8 cellular contexts compared by ENCODE assay signal in genomic region chr1:43349594-43350306, GRCh38. TPM values are rescaled to one million over a fixed set of nuclear protein-coding genes. Genes with fewer than 3 reads are reported as not detected.
DNase-seq lines count a peak whose midpoint lies in the region; ATAC-seq and TF ChIP-seq lines count a peak whose summit lies in the region.

No MANE protein-coding gene starts in this region.

- WGBS in esophagus squamous epithelium, 2 donors = 31 to 41% methylated on average over 11 of the region's 11 CpGs

- H3K9me3 ChIP-seq in esophagus squamous epithelium (no peaks in the 10 kb centered on the region), osteoblast (ENCODE audit: low read depth, low read length) (no peaks in the 10 kb centered on the region)

- no peaks in the 10 kb centered on the region for H3K27me3 ChIP-seq in esophagus squamous epithelium
- H3K27me3 ChIP-seq in osteoblast (ENCODE audit: insufficient read depth, low read length) = peaks cover 18% of the 10 kb centered on the region

- intact Hi-C loops in esophagus squamous epithelium (cut with DNase I) = no loop called here

- peak overlapping the region; percentile 87 for H3K4me2 ChIP-seq in osteoblast (ENCODE audit: insufficient read depth, low read length)

- DNase-seq in EL = peak; percentile 56
- no peak for DNase-seq in esophagus squamous epithelium (lab: John Stamatoyannopoulos, UW)
- peak; percentile 90 for DNase-seq in osteoblast (ENCODE audit: insufficient read length, low spot score, missing footprints)
- DNase-seq in T1000 (lab: John Stamatoyannopoulos, UW) = no peak
- DNase-seq in dermis blood vessel endothelial cell = no peak
- DNase-seq in GM19240 (ENCODE audit: insufficient read length, low spot score) = no peak

- peak overlapping the region; percentile 92 for H2AFZ ChIP-seq in osteoblast (ENCODE audit: low read length)

- TF ChIP-seq CTCF in esophagus squamous epithelium (IDR thresholded peaks at IDR 0.05) (no peak), osteoblast (IDR thresholded peaks at IDR 0.05; ENCODE audit: extremely low read depth, low read depth, low read length) (no peak)

- H3K79me2 ChIP-seq in osteoblast (ENCODE audit: insufficient read depth, low read length) = no peaks in the 10 kb centered on the region

- H3K4me3 ChIP-seq in esophagus squamous epithelium = peak overlapping the region; percentile 37 to 75 (median 58)
- peak overlapping the region; percentile 75 for H3K4me3 ChIP-seq in osteoblast (ENCODE audit: insufficient read depth, low read length)

- ATAC-seq in SK-N-SH treated with all-trans-retinoic acid at 6 μM for 48 hours (peak; percentile 10; the same call in 2 of the 3 replicates), HG03342 (IDR thresholded peaks at IDR 0.05; ENCODE audit: unreplicated experiment) (no peak)

- H3K27ac ChIP-seq in esophagus squamous epithelium = peak overlapping the region; percentile 93 to 98 (median 96)
- H3K27ac ChIP-seq in osteoblast (ENCODE audit: low read depth, low read length) = no peak overlapping the region

- H4K20me1 ChIP-seq in osteoblast (ENCODE audit: insufficient read depth, low read length) = no peaks in the 10 kb centered on the region

- H3K36me3 ChIP-seq in esophagus squamous epithelium = no peaks in the 10 kb centered on the region
- H3K36me3 ChIP-seq in osteoblast (ENCODE audit: insufficient read depth, low read length) = no peaks in the 10 kb centered on the region

- TF ChIP-seq POLR2A in esophagus squamous epithelium (IDR thresholded peaks at IDR 0.05) = no peak

- H3K4me1 ChIP-seq in esophagus squamous epithelium = peaks cover 0 to 39% (median 13%) of the 10 kb centered on the region in 3 donors
- H3K4me1 ChIP-seq in osteoblast (ENCODE audit: insufficient read depth, low read length) = peaks cover 22% of the 10 kb centered on the region

TF ChIP-seq in SK-N-SH treated with all-trans-retinoic acid at 6 μM for 48 hours, 23 proteins besides CTCF, POLR2A, EP300 and RAD21:
- TF ChIP-seq POU6F1 (CRISPR knock-in tag; IDR thresholded peaks at IDR 0.05; ENCODE audit: borderline replicate concordance, low read depth) (no peak), RARB (CRISPR knock-in tag; IDR thresholded peaks at IDR 0.05) (no peak), PATZ1 (CRISPR knock-in tag; IDR thresholded peaks at IDR 0.05; ENCODE audit: borderline replicate concordance) (no peak), ZNF70 (CRISPR knock-in tag; IDR thresholded peaks at IDR 0.05) (no peak), ZFP30 (CRISPR knock-in tag; IDR thresholded peaks at IDR 0.05) (no peak), TCF4 (CRISPR knock-in tag; IDR thresholded peaks at IDR 0.05; ENCODE audit: borderline replicate concordance) (no peak), ZNF8 (CRISPR knock-in tag; IDR thresholded peaks at IDR 0.05) (no peak), TOX (CRISPR knock-in tag; IDR thresholded peaks at IDR 0.05; ENCODE audit: borderline replicate concordance) (no peak), SNAI2 (CRISPR knock-in tag; IDR thresholded peaks at IDR 0.05) (no peak), CSRNP3 (CRISPR knock-in tag; IDR thresholded peaks at IDR 0.05) (no peak)

RNA-seq across cellular contexts. Expression of gene CDC20, which starts 9.0 kb away (rescaled TPM):
- total RNA-seq in esophagus squamous epithelium (10 to 100 TPM; 16.5 to 96.0 (median 33.6) TPM), osteoblast (4.7 and 5.3 TPM in 2 replicates), dermis blood vessel endothelial cell (22.1 and 121 TPM in 2 replicates)

RNA-seq across cellular contexts. Expression of gene MPL, which starts 12.1 kb away (rescaled TPM):
- total RNA-seq in esophagus squamous epithelium = not detected
- total RNA-seq in osteoblast = not detected in 2 replicates
- 0.09 TPM in 1 of 2 replicates, not detected in the other for total RNA-seq in dermis blood vessel endothelial cell

RNA-seq across cellular contexts. Expression of gene ELOVL1, which starts 18.1 kb away (rescaled TPM):
- total RNA-seq in esophagus squamous epithelium (100 to 1,000 TPM in 3 of 4 donors, 10 to 100 TPM in 1; 99.8 to 187 (median 115) TPM), osteoblast (35.9 and 36.9 TPM in 2 replicates), dermis blood vessel endothelial cell (51.9 and 66.2 TPM in 2 replicates)

RNA-seq across cellular contexts. Expression of gene MED8, which starts 39.9 kb away (rescaled TPM):
- total RNA-seq in esophagus squamous epithelium = 10 to 100 TPM; 34.5 to 60.1 (median 38.6) TPM
- total RNA-seq in osteoblast = 64.8 and 65.9 TPM in 2 replicates
- 45.9 and 51.9 TPM in 2 replicates for total RNA-seq in dermis blood vessel endothelial cell

RNA-seq across cellular contexts. Expression of gene SZT2, which starts 39.9 kb away (rescaled TPM):
- 10 to 100 TPM; 12.4 to 40.0 (median 27.7) TPM for total RNA-seq in esophagus squamous epithelium
- 41.0 and 42.0 TPM in 2 replicates for total RNA-seq in osteoblast
- total RNA-seq in dermis blood vessel endothelial cell = 18.9 and 24.8 TPM in 2 replicates

Comparison
In these comparisons a context has a peak if more than half of its experiments do, and no peak if none do; other contexts are left out.
1. DNase-seq: peak in EL (single experiment) and osteoblast (single experiment); none in esophagus squamous epithelium (single experiment), T1000 (single experiment), dermis blood vessel endothelial cell (single experiment) and GM19240 (single experiment).